In the genomic region with DNA sequence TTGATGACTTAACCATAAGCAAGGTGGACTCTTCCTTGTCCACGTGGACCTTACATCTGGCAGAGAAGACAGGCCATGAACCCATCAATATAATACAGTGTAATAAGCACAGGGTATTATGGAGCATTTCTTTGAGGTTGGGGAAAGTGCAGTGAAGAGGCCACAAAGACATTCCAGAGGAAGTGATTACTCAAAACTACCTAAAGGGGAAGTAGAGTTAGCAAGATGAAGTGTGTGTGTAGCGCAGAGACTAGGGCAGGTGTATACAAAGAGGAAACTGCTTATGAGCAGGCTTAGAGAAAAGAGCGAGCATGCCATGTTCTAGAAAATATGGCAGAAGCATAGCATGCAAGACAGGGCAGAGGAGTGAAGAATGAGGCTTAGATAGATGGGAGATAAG, we compare ENCODE assay signal across 1 cellular context.
TF ChIP-seq lines count a peak whose summit lies in the region.

No MANE protein-coding gene starts in this region.

TF ChIP-seq in HepG2, 621 proteins besides CTCF, POLR2A, EP300 and RAD21 (continued from another document):
- TF ChIP-seq E2F2 (CRISPR knock-in tag; IDR thresholded peaks at IDR 0.05; ENCODE audit: borderline replicate concordance) (no peak), MYNN (CRISPR knock-in tag; IDR thresholded peaks at IDR 0.05; ENCODE audit: low read depth) (no peak)
TF ChIP-seq in HepG2: peak in this region for 0.
